19 cellular contexts compared by ENCODE assay signal in genomic region chr22:24333301-24333700, GRCh38.
DNase-seq lines count a peak whose midpoint lies in the region; ATAC-seq and TF ChIP-seq lines count a peak whose summit lies in the region.
"Had no signal": no experiment of that assay in that cellular context is flagged by ENCODE, and none has a peak within 500 bp of the region (broad histone marks: within the 10 kb centered on the region; RNA-seq: fewer than 3 reads in every experiment).

No MANE protein-coding gene starts in this region.

- no peak for ATAC-seq in HG03095 (IDR thresholded peaks at IDR 0.05; ENCODE audit: unreplicated experiment)
- ATAC-seq: body of pancreas; naive thymus-derived CD4-positive, alpha-beta T cell; Panc1; WTC11 had no signal

- TF ChIP-seq CTCF in cardiac fibroblast (IDR thresholded peaks at IDR 0.05; ENCODE audit: low read depth, low read length): no peak

- DNase-seq in Daoy (ENCODE audit: low read depth): peak; percentile 44
- peak; percentile 66 for DNase-seq in M059J (ENCODE audit: low read depth)
- peak; percentile 12 to 89 for DNase-seq in cardiac fibroblast (ENCODE audit: low read depth in 2 of 2)
- peak; percentile 37 for DNase-seq in myocyte (ENCODE audit: low read depth)
- DNase-seq in T1000 (lab: John Stamatoyannopoulos, UW): no peak
- no peak for DNase-seq in NCI-H2081 (lab: John Stamatoyannopoulos, UW)
- no peak for DNase-seq in mucosa of gallbladder (ENCODE audit: low spot score)
- DNase-seq: activated CD8-positive, alpha-beta memory T cell treated with anti-CD3 and anti-CD28 coated beads for 24 hours; activated gamma-delta T cell; body of pancreas; dorsolateral prefrontal cortex; naive thymus-derived CD4-positive, alpha-beta T cell; NCI-H2081 treated with DMSO at 0.1 percent for 48 hours; NCI-H526; uterus had no signal

- H3K4me3 ChIP-seq in cardiac fibroblast (replicated peaks in 1 of 2; ENCODE audit: low read depth in 2 of 2, low read length in 2 of 2): no peak overlapping the region
- H3K4me3 ChIP-seq: BLaER1, body of pancreas, dorsolateral prefrontal cortex, uterus had no signal

Comparison
In these comparisons a context has a peak if more than half of its experiments do, and no peak if none do; other contexts are left out.
1. DNase-seq: peak in Daoy (single experiment), M059J (single experiment), cardiac fibroblast (2 of 2) and myocyte (single experiment); none in T1000 (single experiment), NCI-H2081 (0 of 2) and mucosa of gallbladder (single experiment).